ENCODE assay signal across 19 cellular contexts in the genomic region with DNA sequence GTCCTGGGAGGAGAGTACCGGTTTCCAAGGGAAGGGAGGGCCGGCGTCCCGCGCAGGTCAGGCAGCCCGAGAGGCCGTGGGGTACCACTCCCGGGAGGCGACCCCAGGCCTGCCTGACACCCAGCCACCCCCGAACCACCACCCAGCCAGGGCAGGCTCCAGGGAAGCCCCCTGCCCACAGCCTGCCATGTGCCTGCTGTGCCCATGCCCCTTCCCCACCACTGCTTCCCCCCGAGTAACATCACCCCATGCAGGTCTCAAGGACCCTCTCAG. TPM values are rescaled to one million over a fixed set of nuclear protein-coding genes. Genes with fewer than 3 reads are reported as not detected.
DNase-seq lines count a peak whose midpoint lies in the region; ATAC-seq and TF ChIP-seq lines count a peak whose summit lies in the region.
"Had no signal": no experiment of that assay in that cellular context is flagged by ENCODE, and none has a peak within 500 bp of the region (broad histone marks: within the 10 kb centered on the region; RNA-seq: fewer than 3 reads in every experiment).

No MANE protein-coding gene starts in this region.

- H3K9me3 Mint-ChIP-seq in CD4-positive, alpha-beta T cell, result no peaks in the 10 kb centered on the region
- H3K9me3 Mint-ChIP-seq in mesothelial cell of epicardium, result no peaks in the 10 kb centered on the region
- H3K9me3 Mint-ChIP-seq: CD8-positive, alpha-beta T cell; GM23338; HFFc6 had no signal

- intact Hi-C loops in CD4-positive, alpha-beta T cell (cut with DNase I, micrococcal nuclease), result no loop called here
- intact Hi-C loops in esophagus muscularis mucosa (cut with DNase I) (no loop called here), heart right ventricle (cut with DNase I) (loop anchor here in 1 of 10 donors (1.0 kb wide), 1 partner anchor 40 kb away; no protein-coding TSS in a partner anchor)

- H3K23ac ChIP-seq in neuronal stem cell (ENCODE audit: low read depth, low read length, poor library complexity), result peak overlapping the region; percentile 85

- H4K8ac ChIP-seq in neuronal stem cell (ENCODE audit: low read depth, low read length), result peak overlapping the region; percentile 65

- no peaks in the 10 kb centered on the region for H3K36me3 ChIP-seq in neuronal stem cell (replicated peaks in 1 of 2; ENCODE audit: control insufficient read depth in 2 of 2, insufficient read depth in 2 of 2, low read length in 2 of 2)
- no peaks in the 10 kb centered on the region for H3K36me3 ChIP-seq in esophagus muscularis mucosa
- H3K36me3 ChIP-seq in heart right ventricle, result no peaks in the 10 kb centered on the region
- H3K36me3 ChIP-seq: BE2C had no signal

- no peak overlapping the region for H3K4me2 ChIP-seq in neuronal stem cell (ENCODE audit: insufficient read depth, low read length, poor library complexity, severe bottlenecking)
- H3K4me2 ChIP-seq: GM23338 had no signal

- no peak overlapping the region for H3K18ac ChIP-seq in neuronal stem cell (ENCODE audit: low read length)

- H2BK5ac ChIP-seq in neuronal stem cell (ENCODE audit: low read length), result peak overlapping the region; percentile 39

- no peaks in the 10 kb centered on the region for H3K27me3 ChIP-seq in CD4-positive, alpha-beta T cell (ENCODE audit: control insufficient read depth, insufficient read depth, low read length)
- H3K27me3 ChIP-seq in neuronal stem cell (ENCODE audit: control insufficient read depth in 3 of 3, insufficient read depth in 3 of 3, low read depth in 1 of 3, low read length in 3 of 3), result peaks cover 0 to 23% (median 9%) of the 10 kb centered on the region in 3 experiments
- peaks cover 0 to 7% (median 0%) of the 10 kb centered on the region in 4 donors for H3K27me3 ChIP-seq in esophagus muscularis mucosa
- H3K27me3 ChIP-seq in heart right ventricle, result peaks cover 0 to 9% (median 0%) of the 10 kb centered on the region in 7 donors
- H3K27me3 ChIP-seq: BE2C had no signal

- no CpG with 5 or more reads among the region's 11 CpGs for WGBS in neuronal stem cell (ENCODE audit: extremely low coverage in 2 of 2, insufficient read length in 2 of 2, insufficient replicate concordance in 1 of 2), 2 donors
- 97% methylated on average over 11 of the region's 11 CpGs for WGBS in esophagus muscularis mucosa
- WGBS in heart right ventricle, 2 donors, result 93 to 96% methylated on average over 5 to 11 of the region's 11 CpGs

- H2AFZ ChIP-seq in neuronal stem cell (ENCODE audit: low read length), result no peak overlapping the region
- H2AFZ ChIP-seq: GM23338 had no signal

- no peaks in the 10 kb centered on the region for H3K36me3 Mint-ChIP-seq in CD4-positive, alpha-beta T cell (ENCODE audit: low read depth)
- H3K36me3 Mint-ChIP-seq in T-helper 17 cell (ENCODE audit: low read depth) (no peaks in the 10 kb centered on the region), mesothelial cell of epicardium (no peaks in the 10 kb centered on the region)
- H3K36me3 Mint-ChIP-seq: CD8-positive, alpha-beta T cell had no signal

- no peak overlapping the region for H2BK120ac ChIP-seq in neuronal stem cell (ENCODE audit: low read depth, low read length)

- no peaks in the 10 kb centered on the region for H3K27me3 Mint-ChIP-seq in CD4-positive, alpha-beta T cell
- H3K27me3 Mint-ChIP-seq in T-helper 17 cell (no peaks in the 10 kb centered on the region), mesothelial cell of epicardium (ENCODE audit: low read depth) (no peaks in the 10 kb centered on the region)

- POLR2A ChIA-PET in CD4-positive, alpha-beta T cell (lab: Charles Lee), result no interaction called here

- H3K79me1 ChIP-seq in neuronal stem cell (ENCODE audit: low read depth, low read length), result peaks cover 10% of the 10 kb centered on the region

- no peak overlapping the region for H2AK5ac ChIP-seq in neuronal stem cell (ENCODE audit: low read depth, low read length)

- no peaks in the 10 kb centered on the region for H3K9me3 ChIP-seq in CD4-positive, alpha-beta T cell (ENCODE audit: control insufficient read depth, low read length)
- H3K9me3 ChIP-seq in T-helper 17 cell (ENCODE audit: control insufficient read depth, low read length, poor library complexity, severe bottlenecking) (no peaks in the 10 kb centered on the region), neuronal stem cell (replicated peaks in 1 of 2; ENCODE audit: control insufficient read depth in 2 of 2, insufficient read depth in 1 of 2, low read depth in 1 of 2, low read length in 2 of 2) (no peaks in the 10 kb centered on the region), esophagus muscularis mucosa (no peaks in the 10 kb centered on the region), heart right ventricle (no peaks in the 10 kb centered on the region)
- H3K9me3 ChIP-seq: BE2C had no signal

- no peak overlapping the region for H2BK12ac ChIP-seq in neuronal stem cell (ENCODE audit: low read length)

- H3K4me1 ChIP-seq in neuronal stem cell (ENCODE audit: control insufficient read depth in 2 of 2, insufficient read depth in 1 of 2, low read depth in 1 of 2, low read length in 2 of 2) (peaks cover 7 to 20% of the 10 kb centered on the region in 2 donors), esophagus muscularis mucosa (peaks cover 14 to 40% (median 30%) of the 10 kb centered on the region in 4 donors), heart right ventricle (peaks cover 4 to 30% (median 22%) of the 10 kb centered on the region in 9 donors)
- H3K4me1 ChIP-seq: BE2C had no signal

- no peak overlapping the region for H3K4ac ChIP-seq in neuronal stem cell (ENCODE audit: low read length)

- peaks cover 18% of the 10 kb centered on the region for H3K4me1 Mint-ChIP-seq in CD4-positive, alpha-beta T cell (ENCODE audit: low read depth)
- H3K4me1 Mint-ChIP-seq in T-helper 17 cell, result peaks cover 14% of the 10 kb centered on the region
- H3K4me1 Mint-ChIP-seq in mesothelial cell of epicardium, result no peaks in the 10 kb centered on the region

- no peak for TF ChIP-seq EP300 in esophagus muscularis mucosa (IDR thresholded peaks at IDR 0.05)

- CTCF ChIA-PET in CD4-positive, alpha-beta T cell (lab: Charles Lee), result no interaction called here

- no peak for ATAC-seq in CD4-positive, alpha-beta T cell (ENCODE audit: poor library complexity)
- no peak for ATAC-seq in T-helper 17 cell
- no peak for ATAC-seq in GM19397 (IDR thresholded peaks at IDR 0.05; ENCODE audit: unreplicated experiment)
- no peak for ATAC-seq in heart right ventricle
- ATAC-seq in HG03469 (IDR thresholded peaks at IDR 0.05; ENCODE audit: unreplicated experiment), result no peak
- ATAC-seq: CD8-positive, alpha-beta T cell; GM23338 had no signal

- TF ChIP-seq POLR2A in esophagus muscularis mucosa (IDR thresholded peaks at IDR 0.05; ENCODE audit: low read depth), result no peak

- no peak overlapping the region for H4K91ac ChIP-seq in neuronal stem cell (ENCODE audit: low read depth, low read length, poor library complexity)

- H3K14ac ChIP-seq in neuronal stem cell (ENCODE audit: low read length), result peak overlapping the region; percentile 56

- no peak for DNase-seq in CD4-positive, alpha-beta T cell
- no peak for DNase-seq in T-helper 17 cell
- DNase-seq in mesothelial cell of epicardium (ENCODE audit: low spot score in 2 of 2, unreplicated experiment in 2 of 2), result no peak
- DNase-seq in neuronal stem cell (ENCODE audit: low spot score), result no peak
- DNase-seq in esophagus muscularis mucosa (ENCODE audit: extremely low spot score), result no peak
- no peak for DNase-seq in heart right ventricle
- DNase-seq: ACHN; BE2C; CD8-positive, alpha-beta T cell; DMS 273 treated with DMSO at 0.1 percent for 48 hours; DND-41; EL; HCEC 1CT; HFFc6; KG1 had no signal

- H2BK15ac ChIP-seq in neuronal stem cell (ENCODE audit: low read length), result no peak overlapping the region

- H3K9ac ChIP-seq in neuronal stem cell (ENCODE audit: low read depth, low read length, poor library complexity), result no peak overlapping the region

- H3K4me3 Mint-ChIP-seq in CD4-positive, alpha-beta T cell, result peak overlapping the region; percentile 51
- H3K4me3 Mint-ChIP-seq in T-helper 17 cell (peak overlapping the region; percentile 25), mesothelial cell of epicardium (peak overlapping the region; percentile 24)
- H3K4me3 Mint-ChIP-seq: CD8-positive, alpha-beta T cell; GM23338; HFFc6 had no signal

- H3K27ac Mint-ChIP-seq in CD4-positive, alpha-beta T cell, result no peak overlapping the region
- H3K27ac Mint-ChIP-seq in T-helper 17 cell, result no peak overlapping the region
- no peak overlapping the region for H3K27ac Mint-ChIP-seq in mesothelial cell of epicardium
- H3K27ac Mint-ChIP-seq: CD14-positive monocyte; CD8-positive, alpha-beta T cell; GM23338; HFFc6 had no signal

- no peak overlapping the region for H3K27ac ChIP-seq in CD4-positive, alpha-beta T cell (ENCODE audit: low read depth, low read length)
- H3K27ac ChIP-seq in neuronal stem cell (replicated peaks; ENCODE audit: low read length), result no peak overlapping the region
- H3K27ac ChIP-seq in esophagus muscularis mucosa (replicated peaks in 1 of 4), result no peak overlapping the region
- H3K27ac ChIP-seq in heart right ventricle, result no peak overlapping the region

- no peak for TF ChIP-seq CTCF in CD4-positive, alpha-beta T cell (IDR thresholded peaks at IDR 0.05)
- no peak for TF ChIP-seq CTCF in mesothelial cell of epicardium (IDR thresholded peaks at IDR 0.05; ENCODE audit: unreplicated experiment)
- TF ChIP-seq CTCF in esophagus muscularis mucosa (IDR thresholded peaks at IDR 0.05), result no peak
- TF ChIP-seq CTCF in heart right ventricle (IDR thresholded peaks at IDR 0.05), result no peak

- no peak overlapping the region for H3K4me3 ChIP-seq in neuronal stem cell (ENCODE audit: low read length in 2 of 2)
- no peak overlapping the region for H3K4me3 ChIP-seq in esophagus muscularis mucosa
- no peak overlapping the region for H3K4me3 ChIP-seq in heart right ventricle
- H3K4me3 ChIP-seq: GM23338 had no signal

RNA-seq across cellular contexts. Expression of a gene that starts 2.3 kb away (rescaled TPM):
- total RNA-seq in CD4-positive, alpha-beta T cell, result 1 to 10 TPM; 9.0 to 9.2 TPM
- 10 to 100 TPM; 10.8 to 15.4 TPM for total RNA-seq in T-helper 17 cell
- total RNA-seq in mesothelial cell of epicardium, result 68.4 to 75.0 TPM (median 71.3 TPM) in 3 replicates
- 21.6 TPM for polyA plus RNA-seq in neuronal stem cell (2013, experiment 1 of 2)
- polyA plus RNA-seq in neuronal stem cell (2013, experiment 2 of 2), result 21.9 TPM
- total RNA-seq in esophagus muscularis mucosa, result 1 to 10 TPM; 2.1 to 6.2 (median 5.8) TPM
- 10 to 100 TPM; 18.9 to 33.9 (median 29.6) TPM for total RNA-seq in heart right ventricle
- polyA plus RNA-seq in heart right ventricle, result 10 to 100 TPM; 15.1 to 31.1 TPM

RNA-seq across cellular contexts. Expression of a gene that starts 10.2 kb away (rescaled TPM):
- total RNA-seq in CD4-positive, alpha-beta T cell, result 1 to 10 TPM in 1 of 2 experiments, under 1 TPM in 1; 0.66 to 1.3 TPM
- total RNA-seq in T-helper 17 cell, result 1 to 10 TPM in 1 of 2 donors, under 1 TPM in 1; 0.55 to 1.2 TPM
- 33.7 to 38.9 TPM (median 33.9 TPM) in 3 replicates for total RNA-seq in mesothelial cell of epicardium
- 5.2 TPM for polyA plus RNA-seq in neuronal stem cell (2013, experiment 1 of 2)
- polyA plus RNA-seq in neuronal stem cell (2013, experiment 2 of 2), result 4.9 TPM
- 10 to 100 TPM in 3 of 4 donors, 1 to 10 TPM in 1; 5.0 to 19.0 (median 13.9) TPM for total RNA-seq in esophagus muscularis mucosa
- total RNA-seq in heart right ventricle, result 10 to 100 TPM; 18.5 to 42.4 (median 26.3) TPM
- 10 to 100 TPM; 23.7 to 45.5 TPM for polyA plus RNA-seq in heart right ventricle
- polyA plus RNA-seq: CD14-positive monocyte had no signal
